Comparison of ENCODE assay signal across 8 cellular contexts in genomic region chr3:193826126-193826795, GRCh38.
A peak's percentile ranks its signal among the peaks of the same experiment; 100 is the strongest.
DNase-seq lines count a peak whose midpoint lies in the region; ATAC-seq and TF ChIP-seq lines count a peak whose summit lies in the region.

No MANE protein-coding gene starts in this region.

- H3K27me3 Mint-ChIP-seq in Caco-2 (ENCODE audit: insufficient read depth, unreplicated experiment), result no peaks in the 10 kb centered on the region
- peaks cover 7% of the 10 kb centered on the region for H3K27me3 Mint-ChIP-seq in neural progenitor cell (ENCODE audit: insufficient read depth, low read depth)

- no peaks in the 10 kb centered on the region for H3F3A ChIP-seq in neural progenitor cell (ENCODE audit: low read depth)

- no peaks in the 10 kb centered on the region for H3K79me2 ChIP-seq in neural progenitor cell (ENCODE audit: low read depth)

- peaks cover 5% of the 10 kb centered on the region for H3K36me3 Mint-ChIP-seq in Caco-2 (ENCODE audit: insufficient read depth, unreplicated experiment)
- no peaks in the 10 kb centered on the region for H3K36me3 Mint-ChIP-seq in neural progenitor cell

- no peak overlapping the region for H3K27ac ChIP-seq in neural progenitor cell

- H3K4me3 Mint-ChIP-seq in Caco-2 (ENCODE audit: unreplicated experiment) (no peak overlapping the region), neural progenitor cell (peak overlapping the region; percentile 61)

- no peak for DNase-seq in Caco-2
- peak; percentile 90 for DNase-seq in NCI-H2196 treated with DMSO at 0.1 percent for 48 hours (lab: John Stamatoyannopoulos, UW; ENCODE audit: unreplicated experiment)
- peak; percentile 76 for DNase-seq in epithelial cell of esophagus (ENCODE audit: low read depth)
- DNase-seq in neural progenitor cell (ENCODE audit: low spot score), result no peak
- DNase-seq in D341Med (ENCODE audit: low spot score), result no peak

- H3K4me1 Mint-ChIP-seq in Caco-2 (ENCODE audit: low read depth, unreplicated experiment) (peaks cover 53% of the 10 kb centered on the region), neural progenitor cell (peaks cover 38% of the 10 kb centered on the region)

- POLR2A ChIA-PET in Caco-2 (lab: Charles Lee), result interaction anchor here (0.5 to 0.6 kb wide), 2 partner anchors 89 to 309 kb away, joined by 3 read pairs; no protein-coding TSS in a partner anchor

- no peak overlapping the region for H3K9ac ChIP-seq in neural progenitor cell

- H3K36me3 ChIP-seq in Caco-2 (ENCODE audit: control insufficient read depth, insufficient read depth, low read length), result no peaks in the 10 kb centered on the region
- no peaks in the 10 kb centered on the region for H3K36me3 ChIP-seq in neural progenitor cell

- H3K4me1 ChIP-seq in Caco-2, result peaks cover 44% of the 10 kb centered on the region
- H3K4me1 ChIP-seq in neural progenitor cell, result peaks cover 20% of the 10 kb centered on the region

- H3K4me3 ChIP-seq in Caco-2 (ENCODE audit: low read depth, low read length) (no peak overlapping the region), epithelial cell of esophagus (ENCODE audit: low read length) (no peak overlapping the region), neural progenitor cell (no peak overlapping the region)

- H3K27me3 ChIP-seq in Caco-2 (replicated peaks; ENCODE audit: control insufficient read depth, insufficient read depth, low read length) (no peaks in the 10 kb centered on the region), neural progenitor cell (no peaks in the 10 kb centered on the region)

- peaks cover 20% of the 10 kb centered on the region for H3K9me3 Mint-ChIP-seq in Caco-2 (ENCODE audit: unreplicated experiment)
- no peaks in the 10 kb centered on the region for H3K9me3 Mint-ChIP-seq in neural progenitor cell

- ATAC-seq in GM21529 (IDR thresholded peaks at IDR 0.05; ENCODE audit: unreplicated experiment), result no peak
- ATAC-seq in HG03439 (IDR thresholded peaks at IDR 0.05; ENCODE audit: unreplicated experiment), result no peak
- ATAC-seq in GM19452 (IDR thresholded peaks at IDR 0.05; ENCODE audit: unreplicated experiment), result no peak

- peak overlapping the region; percentile 40 for H2AFZ ChIP-seq in neural progenitor cell (replicated peaks)

- intact Hi-C loops in Caco-2 (cut with micrococcal nuclease; ENCODE audit: unreplicated experiment), result no loop called here

- TF ChIP-seq CTCF in Caco-2 (IDR thresholded peaks at IDR 0.05; ENCODE audit: insufficient read depth in 1 of 2, low read depth in 1 of 2, low read length in 1 of 2, severe bottlenecking in 1 of 2, unreplicated experiment in 1 of 2) (peak in 1 of 2 experiments; percentile 14), epithelial cell of esophagus (IDR thresholded peaks at IDR 0.05; ENCODE audit: insufficient read depth, low read depth, low read length, missing control alignments) (no peak), neural progenitor cell (IDR thresholded peaks at IDR 0.05) (no peak)

- H3K9me3 ChIP-seq in Caco-2, result no peaks in the 10 kb centered on the region
- no peaks in the 10 kb centered on the region for H3K9me3 ChIP-seq in neural progenitor cell (ENCODE audit: low read depth)

- H3K27ac Mint-ChIP-seq in Caco-2 (ENCODE audit: unreplicated experiment) (peak overlapping the region; percentile 77), neural progenitor cell (peak overlapping the region; percentile 98)

- H4K20me1 ChIP-seq in neural progenitor cell (ENCODE audit: low read depth), result no peaks in the 10 kb centered on the region

- no TSS peak for BruUV-seq in Caco-2 (replicated peaks; lab: Mats Ljungman, UMichigan)

- no peak overlapping the region for H3K4me2 ChIP-seq in neural progenitor cell

- CTCF ChIA-PET in Caco-2 (lab: Charles Lee), result no interaction called here

Comparison
In these comparisons a context has a peak if more than half of its experiments do, and no peak if none do; other contexts are left out.
1. DNase-seq: peak in NCI-H2196 treated with DMSO at 0.1 percent for 48 hours (single experiment) and epithelial cell of esophagus (single experiment); none in Caco-2 (0 of 2), neural progenitor cell (single experiment) and D341Med (single experiment).